Comparison of ENCODE assay signal across 17 cellular contexts in genomic region chr12:14356147-14356546, GRCh38. TPM values are rescaled to one million over a fixed set of nuclear protein-coding genes. Genes with fewer than 3 reads are reported as not detected.
DNase-seq lines count a peak whose midpoint lies in the region; ATAC-seq, FAIRE-seq and TF ChIP-seq lines count a peak whose summit lies in the region.
"Had no signal": no experiment of that assay in that cellular context is flagged by ENCODE, and none has a peak within 500 bp of the region (broad histone marks: within the 10 kb centered on the region; RNA-seq: fewer than 3 reads in every experiment).

No MANE protein-coding gene starts in this region.

- no peak overlapping the region for H3K4me3 ChIP-seq in epithelial cell of esophagus (ENCODE audit: low read length)
- no peak overlapping the region for H3K4me3 ChIP-seq in small intestine (ENCODE audit: low read depth in 1 of 2, low read length in 2 of 2)
- H3K4me3 ChIP-seq in pancreas, result no peak overlapping the region
- H3K4me3 ChIP-seq: BLaER1 had no signal

- no peak for FAIRE-seq in small intestine (lab: Jason Lieb, UNC)
- FAIRE-seq in pancreas (lab: Jason Lieb, UNC), result no peak

- H3K36me3 ChIP-seq in small intestine (ENCODE audit: control insufficient read depth in 2 of 2, insufficient read depth in 2 of 2, low read length in 2 of 2) (no peaks in the 10 kb centered on the region), pancreas (no peaks in the 10 kb centered on the region)
- H3K36me3 ChIP-seq: BLaER1 had no signal

- DNase-seq in EH (ENCODE audit: low read depth) (peak; percentile 11), M059J (ENCODE audit: low read depth) (peak; percentile 7), epithelial cell of esophagus (ENCODE audit: low read depth) (peak; percentile 42), small intestine (peak; percentile 74), pancreas (no peak), posterior vena cava (ENCODE audit: low spot score) (no peak)
- DNase-seq: CD8-positive, alpha-beta memory T cell; DMS 273 treated with DMSO at 0.1 percent for 48 hours; KBM-7; MM.1S; NCI-H187 treated with DMSO at 0.1 percent for 48 hours; NCI-H446; NCI-H748 treated with DMSO at 0.1 percent for 48 hours; Right ventricle myocardium superior had no signal

- H3K9me3 ChIP-seq in small intestine (ENCODE audit: control insufficient read depth, low read depth) (no peaks in the 10 kb centered on the region), pancreas (no peaks in the 10 kb centered on the region)

- intact Hi-C loops in pancreas (cut with DNase I) (loop anchor here in 1 of 3 donors (10.0 kb wide), 1 partner anchor 101 kb away; no protein-coding TSS in a partner anchor), posterior vena cava (cut with DNase I) (no loop called here)

- H3K27ac ChIP-seq in small intestine (ENCODE audit: low read depth in 1 of 2, low read length in 1 of 2) (peak overlapping the region in 1 of 2 donors; percentile 55), pancreas (no peak overlapping the region)
- H3K27ac ChIP-seq: BLaER1 had no signal

- peaks cover 0 to 2% of the 10 kb centered on the region in 2 donors for H3K4me1 ChIP-seq in small intestine (ENCODE audit: control insufficient read depth in 2 of 2, insufficient read depth in 1 of 2, low read depth in 1 of 2, low read length in 1 of 2)
- no peaks in the 10 kb centered on the region for H3K4me1 ChIP-seq in pancreas
- H3K4me1 ChIP-seq: BLaER1 had no signal

- TF ChIP-seq CTCF in epithelial cell of esophagus (IDR thresholded peaks at IDR 0.05; ENCODE audit: insufficient read depth, low read depth, low read length, missing control alignments), result no peak
- no peak for TF ChIP-seq CTCF in pancreas (IDR thresholded peaks at IDR 0.05)

- 76 to 94% (median 92%) methylated on average over 1 of the region's 1 CpG for WGBS in small intestine, 3 donors
- 77 to 92% methylated on average over 1 of the region's 1 CpG for WGBS in pancreas, 2 donors

- no peak for ATAC-seq in pancreas
- ATAC-seq in HG03354 (IDR thresholded peaks at IDR 0.05; ENCODE audit: poor library complexity, severe bottlenecking, unreplicated experiment), result no peak
- ATAC-seq: SK-N-SH treated with all-trans-retinoic acid at 6 μM for 48 hours had no signal

- H3K27me3 ChIP-seq in small intestine (ENCODE audit: control insufficient read depth in 2 of 2, insufficient read depth in 2 of 2, low read length in 2 of 2) (no peaks in the 10 kb centered on the region), pancreas (no peaks in the 10 kb centered on the region)
- H3K27me3 ChIP-seq: BLaER1 had no signal

RNA-seq across cellular contexts. Expression of gene ATF7IP, which starts 9.3 kb away (rescaled TPM):
- 34.1 and 35.7 TPM in 2 replicates for total RNA-seq in M059J (2014; rRNA removed; shearing (Covaris generic))
- polyA plus RNA-seq in small intestine, result 1 to 10 TPM; 3.5 to 7.8 (median 3.6) TPM
- 10 to 100 TPM; 24.0 to 54.1 (median 30.3) TPM for total RNA-seq in pancreas
- 1 to 10 TPM; 5.7 to 5.9 TPM for polyA plus RNA-seq in pancreas
- total RNA-seq in posterior vena cava, result 10 to 100 TPM; 56.4 to 73.1 TPM

Comparison
In these comparisons a context has a peak if more than half of its experiments do, and no peak if none do; other contexts are left out.
1. DNase-seq: peak in EH (single experiment), M059J (single experiment), epithelial cell of esophagus (single experiment) and small intestine (single experiment); none in pancreas (0 of 6) and posterior vena cava (single experiment).